Comparison of ENCODE assay signal across 1 cellular context in the genomic region with DNA sequence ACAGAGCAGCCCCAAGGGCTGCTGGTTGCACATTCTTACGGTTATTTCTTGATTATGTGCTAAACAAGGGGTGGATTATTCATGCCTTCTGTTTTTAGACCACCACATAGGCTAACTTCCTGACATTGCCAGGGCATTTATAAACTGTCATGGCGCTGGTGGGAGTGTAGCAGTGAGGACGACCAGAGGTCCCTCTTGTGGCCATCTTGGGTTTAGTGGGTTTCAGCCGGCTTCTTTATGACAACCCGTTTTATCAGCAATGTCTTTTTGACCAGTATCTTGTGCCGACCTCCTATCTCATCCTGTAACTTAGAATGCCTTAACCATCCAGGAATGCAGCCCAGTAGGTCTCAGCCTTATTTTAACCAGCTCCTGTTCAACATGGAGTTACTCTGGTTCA.
TF ChIP-seq lines count a peak whose summit lies in the region.

No MANE protein-coding gene starts in this region.

TF ChIP-seq in GM23338, 12 proteins besides CTCF, POLR2A, EP300 and RAD21 (continued from another document):
- TF ChIP-seq, protein P1, sequence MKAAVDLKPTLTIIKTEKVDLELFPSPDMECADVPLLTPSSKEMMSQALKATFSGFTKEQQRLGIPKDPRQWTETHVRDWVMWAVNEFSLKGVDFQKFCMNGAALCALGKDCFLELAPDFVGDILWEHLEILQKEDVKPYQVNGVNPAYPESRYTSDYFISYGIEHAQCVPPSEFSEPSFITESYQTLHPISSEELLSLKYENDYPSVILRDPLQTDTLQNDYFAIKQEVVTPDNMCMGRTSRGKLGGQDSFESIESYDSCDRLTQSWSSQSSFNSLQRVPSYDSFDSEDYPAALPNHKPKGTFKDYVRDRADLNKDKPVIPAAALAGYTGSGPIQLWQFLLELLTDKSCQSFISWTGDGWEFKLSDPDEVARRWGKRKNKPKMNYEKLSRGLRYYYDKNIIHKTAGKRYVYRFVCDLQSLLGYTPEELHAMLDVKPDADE (IDR thresholded peaks at IDR 0.05) = no peak
- TF ChIP-seq CREB1 (CRISPR knock-in tag; IDR thresholded peaks at IDR 0.05; ENCODE audit: low read depth) (no peak), ZNF331 (CRISPR knock-in tag; IDR thresholded peaks at IDR 0.05; ENCODE audit: low read depth) (no peak), POLR2AphosphoS5 (IDR thresholded peaks at IDR 0.05; ENCODE audit: low read depth) (no peak)
